Comparison of ENCODE assay signal across 27 cellular contexts in the genomic region with DNA sequence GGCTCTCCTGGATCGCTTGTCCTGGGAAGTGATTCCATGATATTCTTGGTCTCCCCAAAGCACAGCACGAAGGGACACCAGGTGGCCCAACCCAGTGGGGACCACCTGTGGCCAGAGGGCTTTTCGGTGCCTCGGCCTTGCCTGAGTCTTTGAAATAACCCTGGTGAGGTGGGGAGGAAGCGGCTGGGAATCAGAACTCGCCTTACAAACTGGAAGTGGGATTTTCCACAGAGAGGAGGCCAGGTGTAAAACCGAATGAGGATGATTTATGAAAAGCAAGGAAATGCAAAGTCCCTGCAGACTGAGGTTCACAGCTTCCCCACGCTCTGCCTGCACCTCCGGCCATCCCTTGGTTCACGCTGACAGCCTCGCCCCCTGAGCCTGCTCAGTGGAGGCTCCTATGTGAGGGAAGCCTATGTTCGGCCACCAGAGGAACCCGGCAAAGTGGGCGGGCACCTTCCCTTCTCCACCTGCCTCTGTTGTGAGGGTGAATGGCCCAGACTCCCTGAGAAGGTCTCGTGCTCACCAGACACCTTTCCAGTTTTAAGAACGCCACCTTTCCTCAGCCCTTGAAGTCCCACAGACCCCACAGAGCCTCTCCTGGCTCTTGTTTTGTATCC.
"Had no signal": no experiment of that assay in that cellular context is flagged by ENCODE, and none has a peak within 500 bp of the region (broad histone marks: within the 10 kb centered on the region; RNA-seq: fewer than 3 reads in every experiment).

No MANE protein-coding gene starts in this region.

- H3K27ac Mint-ChIP-seq: dendritic cell treated with granulocyte-macrophage colony-stimulating factor and Interleukin-4, amounts not matched to agents 40 ng/mL and 50 ng/mL, for 4 days; effector memory CD8-positive, alpha-beta T cell; mesothelial cell of epicardium had no signal

- H3K36me3 Mint-ChIP-seq: mesothelial cell of epicardium had no signal

- H3K4me3 ChIP-seq: colonic mucosa, esophagus squamous epithelium, gastrocnemius medialis, heart right ventricle, left lung, lower lobe of right lung, mucosa of descending colon had no signal

- H3K27me3 Mint-ChIP-seq: dendritic cell treated with granulocyte-macrophage colony-stimulating factor and Interleukin-4, amounts not matched to agents 40 ng/mL and 50 ng/mL, for 4 days had no signal

- H3K27me3 ChIP-seq: colonic mucosa, gastrocnemius medialis had no signal

- H3K27ac ChIP-seq: colonic mucosa, epithelial cell of prostate, esophagus squamous epithelium, gastrocnemius medialis, heart right ventricle, left lung, lower lobe of right lung had no signal

- H3K4me3 Mint-ChIP-seq: dendritic cell treated with granulocyte-macrophage colony-stimulating factor and Interleukin-4, amounts not matched to agents 40 ng/mL and 50 ng/mL, for 4 days; effector memory CD8-positive, alpha-beta T cell; endodermal cell; mesothelial cell of epicardium had no signal

- FAIRE-seq: endometrium, islet of Langerhans, keratinocyte had no signal

- DNase-seq: colonic mucosa; cortex of kidney; effector CD8-positive, alpha-beta T cell; effector memory CD8-positive, alpha-beta T cell; endodermal cell; erythroblast; esophagus squamous epithelium; foreskin fibroblast; foreskin melanocyte; gastrocnemius medialis; glutamatergic neuron; head of caudate nucleus; heart right ventricle; hippocampal formation; left cardiac atrium; left lung; left ventricle myocardium superior; lower lobe of right lung; mesenchymal stem cell; mucosa of descending colon had no signal

- H3K9me3 ChIP-seq: colonic mucosa, esophagus squamous epithelium, gastrocnemius medialis, heart right ventricle, left lung, lower lobe of right lung, mucosa of descending colon had no signal

- ATAC-seq: effector memory CD8-positive, alpha-beta T cell; esophagus mucosa; gastrocnemius medialis; heart right ventricle; left cardiac atrium; left lung; left ventricle myocardium superior; lower lobe of right lung; mucosa of descending colon had no signal

- H3K4me1 Mint-ChIP-seq: endodermal cell, mesothelial cell of epicardium had no signal

- H3K36me3 ChIP-seq: colonic mucosa, esophagus squamous epithelium, gastrocnemius medialis, heart right ventricle, left lung, lower lobe of right lung had no signal

- H3K9me3 Mint-ChIP-seq: dendritic cell treated with granulocyte-macrophage colony-stimulating factor and Interleukin-4, amounts not matched to agents 40 ng/mL and 50 ng/mL, for 4 days; effector memory CD8-positive, alpha-beta T cell; endodermal cell; mesothelial cell of epicardium had no signal

- H3K4me1 ChIP-seq: colonic mucosa, esophagus squamous epithelium, gastrocnemius medialis, heart right ventricle, left lung, lower lobe of right lung had no signal
